Comparison of ENCODE assay signal across 9 cellular contexts in genomic region chr13:45851171-45851889, GRCh38. TPM values are rescaled to one million over a fixed set of nuclear protein-coding genes. Genes with fewer than 3 reads are reported as not detected.
DNase-seq lines count a peak whose midpoint lies in the region; ATAC-seq, FAIRE-seq and TF ChIP-seq lines count a peak whose summit lies in the region.
"Had no signal": no experiment of that assay in that cellular context is flagged by ENCODE, and none has a peak within 500 bp of the region (broad histone marks: within the 10 kb centered on the region; RNA-seq: fewer than 3 reads in every experiment).

Gene SIAH3 (minus strand): TSS chr13:45851753. CDS start chr13:45851629, 124 bp downstream.

- peak within 1 kb of the TSS; percentile 80 for H3K4me3 Mint-ChIP-seq in activated naive CD8-positive, alpha-beta T cell treated with anti-CD3 and anti-CD28 coated beads, Interleukin-2, amount 10 ng/mL, durations not matched to agents 7 days and 5 days

- H3K36me3 Mint-ChIP-seq in activated naive CD8-positive, alpha-beta T cell treated with anti-CD3 and anti-CD28 coated beads, Interleukin-2, amount 10 ng/mL, durations not matched to agents 7 days and 5 days = peaks cover 2% of the 10 kb centered on the region

- H3K27me3 Mint-ChIP-seq in activated naive CD8-positive, alpha-beta T cell treated with anti-CD3 and anti-CD28 coated beads, Interleukin-2, amount 10 ng/mL, durations not matched to agents 7 days and 5 days = peaks cover 45% of the 10 kb centered on the region

- H3K36me3 ChIP-seq in iPS-15b (ENCODE audit: control insufficient read depth, insufficient read depth, low read length) = no peaks in the 10 kb centered on the region
- H3K36me3 ChIP-seq in Karpas-422 (ENCODE audit: insufficient read depth, low read length) = no peaks in the 10 kb centered on the region

- DNase-seq in NCI-H526 (lab: John Stamatoyannopoulos, UW) (peak; percentile 57 to 72), H54 (ENCODE audit: insufficient read length, low spot score) (no peak), cerebellar nuclear complex (lab: John Stamatoyannopoulos, UW) (no peak), Karpas-422 (no peak)
- peak; percentile 37 for DNase-seq in activated naive CD8-positive, alpha-beta T cell treated with anti-CD3 and anti-CD28 coated beads, Interleukin-2, amount 10 ng/mL, durations not matched to agents 7 days and 5 days
- DNase-seq in stimulated activated CD4-positive, alpha-beta T cell treated with anti-CD3 and anti-CD28 coated beads, Interleukin-15, amount 100 ng/mL, for 24 hours = peak; percentile 35

- no peak within 1 kb of the TSS for H2AFZ ChIP-seq in Karpas-422 (ENCODE audit: low read length)

- peak; percentile 19 for ATAC-seq in activated naive CD8-positive, alpha-beta T cell treated with anti-CD3 and anti-CD28 coated beads, Interleukin-2, amount 10 ng/mL, durations not matched to agents 7 days and 5 days (ENCODE audit: low read depth)

- H3K79me2 ChIP-seq in Karpas-422 (ENCODE audit: low read length) = no peaks in the 10 kb centered on the region

- H3K27me3 ChIP-seq in iPS-15b (ENCODE audit: control insufficient read depth, insufficient read depth, low read length) (peaks cover 52% of the 10 kb centered on the region), Karpas-422 (ENCODE audit: low read length) (peaks cover 5% of the 10 kb centered on the region; the same call in 1 of the 2 replicates)

- no peak within 1 kb of the TSS for H3K4me2 ChIP-seq in Karpas-422 (ENCODE audit: low read depth, low read length, poor library complexity, severe bottlenecking)

- H4K20me1 ChIP-seq in Karpas-422 (ENCODE audit: insufficient read depth, low read depth, low read length) = no peaks in the 10 kb centered on the region

- no peak within 1 kb of the TSS for H3K27ac ChIP-seq in Karpas-422 (ENCODE audit: low read length)

- H3K4me1 ChIP-seq in iPS-15b (ENCODE audit: control insufficient read depth, insufficient read depth, low read length) (peaks cover 9% of the 10 kb centered on the region), Karpas-422 (ENCODE audit: low read length) (peaks cover 3% of the 10 kb centered on the region; the same call in 1 of the 2 replicates)

- peaks cover 5% of the 10 kb centered on the region for H3K9me3 Mint-ChIP-seq in activated naive CD8-positive, alpha-beta T cell treated with anti-CD3 and anti-CD28 coated beads, Interleukin-2, amount 10 ng/mL, durations not matched to agents 7 days and 5 days

- TF ChIP-seq POLR2A in H54 (IDR thresholded peaks at IDR 0.05; ENCODE audit: low read depth, low read length) = no peak

- no peaks in the 10 kb centered on the region for H3K9me3 ChIP-seq in iPS-15b (ENCODE audit: control insufficient read depth, insufficient read depth, low read length)
- no peaks in the 10 kb centered on the region for H3K9me3 ChIP-seq in Karpas-422 (ENCODE audit: low read length)

- H3K4me3 ChIP-seq in iPS-15b (ENCODE audit: low read depth, low read length) = peak within 1 kb of the TSS; percentile 48
- no peak within 1 kb of the TSS for H3K4me3 ChIP-seq in Karpas-422 (ENCODE audit: low read length)

- no peak within 1 kb of the TSS for H3K9ac ChIP-seq in iPS-15b (ENCODE audit: low read depth, low read length)
- H3K9ac ChIP-seq in Karpas-422 (ENCODE audit: low read length) = no peak within 1 kb of the TSS

- no peak for FAIRE-seq in H54 (lab: Jason Lieb, UNC)

- H3K9me2 ChIP-seq in Karpas-422 (replicated peaks; ENCODE audit: insufficient read depth, low read length) = no peaks in the 10 kb centered on the region

- POLR2A ChIA-PET in activated naive CD8-positive, alpha-beta T cell treated with anti-CD3 and anti-CD28 coated beads, Interleukin-2, amount 10 ng/mL, durations not matched to agents 7 days and 5 days (lab: Charles Lee) = no interaction called here

- peak within 1 kb of the TSS; percentile 13 for H3K27ac Mint-ChIP-seq in activated naive CD8-positive, alpha-beta T cell treated with anti-CD3 and anti-CD28 coated beads, Interleukin-2, amount 10 ng/mL, durations not matched to agents 7 days and 5 days

- peaks cover 35% of the 10 kb centered on the region for H3K4me1 Mint-ChIP-seq in activated naive CD8-positive, alpha-beta T cell treated with anti-CD3 and anti-CD28 coated beads, Interleukin-2, amount 10 ng/mL, durations not matched to agents 7 days and 5 days

RNA-seq across cellular contexts. Expression of gene SIAH3, which starts in this region (rescaled TPM):
- under 1 TPM; 0.36 to 0.62 TPM for total RNA-seq in activated naive CD8-positive, alpha-beta T cell treated with anti-CD3 and anti-CD28 coated beads, Interleukin-2, amount 10 ng/mL, durations not matched to agents 7 days and 5 days
- total RNA-seq in Karpas-422 (2014; rRNA removed; shearing (Covaris generic); ENCODE audit: low replicate concordance) = not detected in 2 replicates
- total RNA-seq: NCI-H460, pulmonary artery endothelial cell had no signal

Comparison
In these comparisons a context has a peak if more than half of its experiments do, and no peak if none do; other contexts are left out.
1. Peak in DNase-seq and ATAC-seq in activated naive CD8-positive, alpha-beta T cell treated with anti-CD3 and anti-CD28 coated beads, Interleukin-2, amount 10 ng/mL, durations not matched to agents 7 days and 5 days; RNA of the gene not detected or under 1 TPM.
2. DNase-seq: peak in NCI-H526 (2 of 2) and stimulated activated CD4-positive, alpha-beta T cell treated with anti-CD3 and anti-CD28 coated beads, Interleukin-15, amount 100 ng/mL, for 24 hours (single experiment); none in H54 (single experiment), cerebellar nuclear complex (0 of 2) and Karpas-422 (single experiment).